In the genomic region with DNA sequence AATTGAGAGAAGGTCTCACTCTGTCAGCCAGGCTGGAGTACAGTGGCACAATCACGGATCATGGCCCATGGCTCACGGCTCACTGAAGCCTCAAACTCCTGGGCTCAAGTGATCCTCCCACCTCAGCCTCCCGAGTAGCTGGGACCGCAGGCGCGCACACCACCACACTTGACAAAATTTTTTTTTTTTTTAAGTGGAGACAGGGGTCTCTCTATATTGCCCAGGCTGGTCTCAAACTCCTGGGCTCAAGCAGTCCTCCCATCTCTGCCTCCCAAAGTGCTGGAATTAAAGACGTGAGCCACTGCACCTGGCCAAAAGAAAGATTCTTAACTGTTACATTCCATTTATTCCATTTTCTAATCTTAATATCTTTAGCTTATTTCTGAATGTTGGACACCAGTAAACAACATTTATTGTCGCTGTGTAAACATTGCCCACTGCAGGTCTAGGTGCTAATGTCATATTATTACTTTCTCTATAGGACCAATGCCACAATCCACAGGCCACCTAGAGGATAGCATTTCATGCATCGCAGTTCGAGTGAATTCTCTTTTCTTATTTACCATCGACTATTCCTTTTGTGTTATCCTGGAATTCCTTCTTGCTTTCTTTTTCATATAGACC, we compare ENCODE assay signal across 19 cellular contexts.
DNase-seq lines count a peak whose midpoint lies in the region; ATAC-seq, FAIRE-seq and TF ChIP-seq lines count a peak whose summit lies in the region.
"Had no signal": no experiment of that assay in that cellular context is flagged by ENCODE, and none has a peak within 500 bp of the region (broad histone marks: within the 10 kb centered on the region; RNA-seq: fewer than 3 reads in every experiment).

No MANE protein-coding gene starts in this region.

- TF ChIP-seq RAD21 in SK-N-SH (IDR thresholded peaks at IDR 0.05; ENCODE audit: low read length): no peak
- TF ChIP-seq RAD21 in IMR-90 (IDR thresholded peaks at IDR 0.05; ENCODE audit: low read length): no peak

- no peak overlapping the region for H2AK9ac ChIP-seq in IMR-90 (replicated peaks; ENCODE audit: low read depth, low read length, poor library complexity)

- H3K23ac ChIP-seq in IMR-90 (ENCODE audit: low read depth, low read length): no peak overlapping the region

- H3K27ac Mint-ChIP-seq in CD8-positive, alpha-beta T cell: peak overlapping the region; percentile 50
- H3K27ac Mint-ChIP-seq: CD4-positive, CD25-positive, alpha-beta regulatory T cell had no signal

- H2BK5ac ChIP-seq in IMR-90 (ENCODE audit: low read depth, low read length, poor library complexity, severe bottlenecking): no peak overlapping the region

- H3K18ac ChIP-seq in IMR-90 (ENCODE audit: low read depth, low read length): no peak overlapping the region

- no peaks in the 10 kb centered on the region for H3K9me2 ChIP-seq in SK-N-SH

- ATAC-seq in SK-N-SH treated with all-trans-retinoic acid at 6 μM for 48 hours: peak; percentile 25; the same call in 2 of the 3 replicates
- ATAC-seq in CD8-positive, alpha-beta T cell: no peak
- ATAC-seq in IMR-90 (ENCODE audit: low read depth): no peak
- no peak for ATAC-seq in right cardiac atrium

- H3K9me3 ChIP-seq in SK-N-SH (no peaks in the 10 kb centered on the region), IMR-90 (ENCODE audit: control insufficient read depth, insufficient read depth, low read length) (no peaks in the 10 kb centered on the region), endothelial cell of umbilical vein (replicated peaks; ENCODE audit: control insufficient read depth, insufficient read depth, low read length) (no peaks in the 10 kb centered on the region), right cardiac atrium (ENCODE audit: control insufficient read depth, low read length) (no peaks in the 10 kb centered on the region)
- no peaks in the 10 kb centered on the region for H3K9me3 ChIP-seq in CD8-positive, alpha-beta T cell (ENCODE audit: low read length)
- H3K9me3 ChIP-seq: HAP-1 had no signal

- H3F3A ChIP-seq in SK-N-SH (replicated peaks; ENCODE audit: insufficient read depth): no peaks in the 10 kb centered on the region

- H4K20me1 ChIP-seq in SK-N-SH (ENCODE audit: insufficient read depth) (no peaks in the 10 kb centered on the region), IMR-90 (ENCODE audit: insufficient read depth, low read length) (no peaks in the 10 kb centered on the region), endothelial cell of umbilical vein (replicated peaks; ENCODE audit: control insufficient read depth, extremely low read depth, insufficient read depth, low read length) (no peaks in the 10 kb centered on the region)
- H4K20me1 ChIP-seq: BLaER1 treated with 17β-estradiol and CSF1 and Interleukin-3, amounts not matched to agents 10 nM and 100 nM had no signal

- BruUV-seq in IMR-90 (replicated peaks; lab: Mats Ljungman, UMichigan) (no TSS peak), endothelial cell of umbilical vein (replicated peaks; lab: Mats Ljungman, UMichigan) (no TSS peak)

- H3K9me3 Mint-ChIP-seq in CD8-positive, alpha-beta T cell: no peaks in the 10 kb centered on the region

- dilution Hi-C loops in IMR-90 (cut with HindIII; ENCODE audit: low sequenced_read_pairs, unreplicated experiment): no loop called here
- dilution Hi-C loops in endothelial cell of umbilical vein (cut with MboI; ENCODE audit: extremely low pct_ligation_motif_present, low sequenced_read_pairs): no loop called here

- H2BK120ac ChIP-seq in IMR-90 (ENCODE audit: low read depth, low read length): no peak overlapping the region

- 94% methylated on average over 11 of the region's 11 CpGs for WGBS in SK-N-SH (ENCODE audit: low lambda C conversion rate)
- WGBS in IMR-90 (ENCODE audit: extremely low coverage in 2 of 2, insufficient read length in 1 of 2), 2 experiments: 78% methylated on average over 3 of the region's 11 CpGs; no CpG with 5 or more reads in 1 of the 2 experiments
- 96% methylated on average over 11 of the region's 11 CpGs for WGBS in right cardiac atrium

- POLR2A ChIA-PET in SK-N-SH (lab: Yijun Ruan, JAX) (no interaction called here), IMR-90 (lab: Charles Lee; ENCODE audit: unreplicated experiment) (no interaction called here), endothelial cell of umbilical vein (lab: Charles Lee) (no interaction called here)
- POLR2A ChIA-PET in CD8-positive, alpha-beta T cell (lab: Charles Lee): no interaction called here

- no peaks in the 10 kb centered on the region; a peak in 1 of 4 replicates for H3K4me1 ChIP-seq in SK-N-SH (ENCODE audit: control insufficient read depth in 1 of 2, insufficient read depth in 2 of 2, low read depth in 1 of 2, low read length in 1 of 2)
- peaks cover 31% of the 10 kb centered on the region for H3K4me1 ChIP-seq in CD8-positive, alpha-beta T cell (ENCODE audit: insufficient read depth, low read length)
- no peaks in the 10 kb centered on the region for H3K4me1 ChIP-seq in IMR-90 (ENCODE audit: control insufficient read depth, insufficient read depth, low read length)
- no peaks in the 10 kb centered on the region for H3K4me1 ChIP-seq in endothelial cell of umbilical vein (ENCODE audit: control insufficient read depth, extremely low read depth, insufficient read depth, low read length)
- H3K4me1 ChIP-seq in right cardiac atrium (ENCODE audit: control insufficient read depth, insufficient read depth, low read length): peaks cover 1% of the 10 kb centered on the region

- H3K4me1 Mint-ChIP-seq in CD8-positive, alpha-beta T cell (ENCODE audit: low read depth): peaks cover 76% of the 10 kb centered on the region

- no peak overlapping the region for H2BK20ac ChIP-seq in IMR-90 (ENCODE audit: low read depth, low read length)

- H3K4me2 ChIP-seq in SK-N-SH (no peak overlapping the region), IMR-90 (ENCODE audit: low read depth, low read length) (no peak overlapping the region), endothelial cell of umbilical vein (ENCODE audit: insufficient read depth, low read length) (no peak overlapping the region)
- H3K4me2 ChIP-seq: BLaER1 treated with 17β-estradiol and CSF1 and Interleukin-3, amounts not matched to agents 10 nM and 100 nM had no signal

- H3K4ac ChIP-seq in IMR-90 (ENCODE audit: low read depth, low read length): no peak overlapping the region

- no peak overlapping the region for H4K8ac ChIP-seq in IMR-90 (ENCODE audit: low read depth in 2 of 2, low read length in 2 of 2)

- CTCF ChIA-PET in SK-N-SH (lab: Yijun Ruan, JAX) (interaction anchor here (1.3 to 1.7 kb wide), 2 partner anchors 10 to 122 kb away, joined by 3 to 4 read pairs; no protein-coding TSS in a partner anchor), IMR-90 (lab: Yijun Ruan, JAX) (no interaction called here), endothelial cell of umbilical vein (lab: Charles Lee) (interaction anchor here (1.5 kb wide), 1 partner anchor 126 kb away, joined by 3 read pairs; no protein-coding TSS in a partner anchor)
- CTCF ChIA-PET in CD8-positive, alpha-beta T cell (lab: Charles Lee): interaction anchor here (1.7 to 2.2 kb wide), 2 partner anchors 26 to 121 kb away, joined by 5 to 7 read pairs; no protein-coding TSS in a partner anchor

- no peak for TF ChIP-seq EP300 in SK-N-SH (IDR thresholded peaks at IDR 0.05; ENCODE audit: borderline replicate concordance in 1 of 2, low read depth in 1 of 2, low read length in 1 of 2)

- H3K79me2 ChIP-seq in SK-N-SH (ENCODE audit: insufficient read depth) (peaks cover 6% of the 10 kb centered on the region), endothelial cell of umbilical vein (ENCODE audit: control insufficient read depth, insufficient read depth, low read length) (no peaks in the 10 kb centered on the region)

- H3K36me3 Mint-ChIP-seq in CD8-positive, alpha-beta T cell: peaks cover 14% of the 10 kb centered on the region
- H3K36me3 Mint-ChIP-seq: CD4-positive, CD25-positive, alpha-beta regulatory T cell had no signal

- H2AK5ac ChIP-seq in IMR-90 (ENCODE audit: low read depth, low read length): peak overlapping the region; percentile 57; the same call in 1 of the 2 replicates

- TF ChIP-seq CTCF in SK-N-SH (IDR thresholded peaks at IDR 0.05): no peak
- TF ChIP-seq CTCF in CD8-positive, alpha-beta T cell (IDR thresholded peaks at IDR 0.05): no peak
- no peak for TF ChIP-seq CTCF in IMR-90 (conservative IDR thresholded peaks at IDR 0.05; ENCODE audit: low read depth, low read length)
- TF ChIP-seq CTCF in endothelial cell of umbilical vein (IDR thresholded peaks at IDR 0.05; ENCODE audit: extremely low read depth in 1 of 2, insufficient read depth in 1 of 2, low read depth in 1 of 2, low read length in 2 of 2): no peak

- H3K27me3 ChIP-seq in SK-N-SH (ENCODE audit: insufficient read depth): no peaks in the 10 kb centered on the region
- no peaks in the 10 kb centered on the region for H3K27me3 ChIP-seq in CD8-positive, alpha-beta T cell (ENCODE audit: insufficient read depth, low read length)
- no peaks in the 10 kb centered on the region for H3K27me3 ChIP-seq in IMR-90 (ENCODE audit: control insufficient read depth, insufficient read depth, low read length)
- H3K27me3 ChIP-seq in endothelial cell of umbilical vein (ENCODE audit: control insufficient read depth in 2 of 2, insufficient read depth in 2 of 2, low read length in 2 of 2): peaks cover 0 to 3% of the 10 kb centered on the region in 2 experiments
- H3K27me3 ChIP-seq in right cardiac atrium (ENCODE audit: control insufficient read depth, insufficient read depth): no peaks in the 10 kb centered on the region
- H3K27me3 ChIP-seq: BLaER1 treated with 17β-estradiol and CSF1 and Interleukin-3, amounts not matched to agents 10 nM and 100 nM had no signal

- no peak overlapping the region for H4K91ac ChIP-seq in IMR-90 (ENCODE audit: insufficient read depth, low read depth, low read length)

- H3K14ac ChIP-seq in IMR-90 (replicated peaks; ENCODE audit: low read depth, low read length): no peak overlapping the region

- FAIRE-seq in endothelial cell of umbilical vein (lab: Jason Lieb, UNC): peak; percentile 15
- FAIRE-seq: G401.6, GM12891 had no signal

- H3K4me3 Mint-ChIP-seq in CD8-positive, alpha-beta T cell: no peak overlapping the region
- H3K4me3 Mint-ChIP-seq: CD4-positive, CD25-positive, alpha-beta regulatory T cell had no signal

- H3K9me1 ChIP-seq in IMR-90 (ENCODE audit: insufficient read depth, low read length): peaks cover 1% of the 10 kb centered on the region; the same call in 1 of the 2 replicates
- no peaks in the 10 kb centered on the region for H3K9me1 ChIP-seq in endothelial cell of umbilical vein (replicated peaks; ENCODE audit: control insufficient read depth, extremely low read depth, insufficient read depth, low read length)

- no peak overlapping the region for H3K9ac ChIP-seq in SK-N-SH
- H3K9ac ChIP-seq in IMR-90 (ENCODE audit: low read depth, low read length): no peak overlapping the region
- H3K9ac ChIP-seq in endothelial cell of umbilical vein (replicated peaks; ENCODE audit: extremely low read depth, insufficient read depth, low read length): no peak overlapping the region
- H3K9ac ChIP-seq: BLaER1 treated with 17β-estradiol and CSF1 and Interleukin-3, amounts not matched to agents 10 nM and 100 nM had no signal

- no peak overlapping the region for H3K56ac ChIP-seq in IMR-90 (ENCODE audit: extremely low read depth, insufficient read depth, low read length)

- H3K79me1 ChIP-seq in IMR-90 (ENCODE audit: low read depth in 1 of 2, low read length in 2 of 2): peaks cover 16 to 19% of the 10 kb centered on the region in 2 experiments

- H3K4me3 ChIP-seq in SK-N-SH (ENCODE audit: low read depth in 2 of 2, low read length in 1 of 2): no peak overlapping the region
- H3K4me3 ChIP-seq in CD8-positive, alpha-beta T cell (ENCODE audit: low read depth, low read length): no peak overlapping the region
- H3K4me3 ChIP-seq in IMR-90 (ENCODE audit: insufficient read depth, low read depth, low read length): no peak overlapping the region
- no peak overlapping the region for H3K4me3 ChIP-seq in endothelial cell of umbilical vein (replicated peaks in 1 of 3; ENCODE audit: insufficient read depth in 1 of 3, low read depth in 1 of 3, low read length in 3 of 3)
- no peak overlapping the region for H3K4me3 ChIP-seq in right cardiac atrium (ENCODE audit: low read length)
- H3K4me3 ChIP-seq: BLaER1 treated with 17β-estradiol and CSF1 and Interleukin-3, amounts not matched to agents 10 nM and 100 nM; HAP-1 had no signal

- no peaks in the 10 kb centered on the region for H3K27me3 Mint-ChIP-seq in CD8-positive, alpha-beta T cell (ENCODE audit: low read depth)
- H3K27me3 Mint-ChIP-seq: CD4-positive, CD25-positive, alpha-beta regulatory T cell had no signal

- H3K36me3 ChIP-seq in SK-N-SH (replicated peaks in 1 of 2; ENCODE audit: control insufficient read depth in 1 of 2, insufficient read depth in 2 of 2, low read length in 1 of 2) (no peaks in the 10 kb centered on the region), IMR-90 (ENCODE audit: control insufficient read depth, insufficient read depth, low read length) (no peaks in the 10 kb centered on the region), endothelial cell of umbilical vein (ENCODE audit: control insufficient read depth in 2 of 2, extremely low read depth in 1 of 2, insufficient read depth in 2 of 2, low read length in 2 of 2) (no peaks in the 10 kb centered on the region)
- H3K36me3 ChIP-seq in CD8-positive, alpha-beta T cell (ENCODE audit: insufficient read depth, low read length): no peaks in the 10 kb centered on the region
- H3K36me3 ChIP-seq: HAP-1 had no signal

- DNase-seq in SK-N-SH: no peak
- DNase-seq in CD8-positive, alpha-beta T cell: no peak
- no peak for DNase-seq in IMR-90
- DNase-seq in endothelial cell of umbilical vein (ENCODE audit: low read depth, low spot score): no peak
- DNase-seq in right cardiac atrium: no peak
- no peak for DNase-seq in hippocampal formation (lab: John Stamatoyannopoulos, UW)
- DNase-seq: 8988T; ACHN; Calu3; CD4-positive, CD25-positive, alpha-beta regulatory T cell; DMS 273 treated with DMSO at 0.1 percent for 48 hours; DMS79 treated with DMSO at 0.1 percent for 48 hours; GOT3 had no signal

- no peak overlapping the region for H2BK15ac ChIP-seq in IMR-90 (ENCODE audit: low read depth, low read length)

- in situ Hi-C loops in IMR-90 (cut with MboI; ENCODE audit: low sequenced_read_pairs): no loop called here

- H3K27ac ChIP-seq in SK-N-SH (ENCODE audit: low read depth in 2 of 2, low read length in 1 of 2): peak overlapping the region in 1 of 2 experiments; percentile 29; a peak in 1 of 4 replicates
- H3K27ac ChIP-seq in CD8-positive, alpha-beta T cell (ENCODE audit: low read depth, low read length): no peak overlapping the region
- H3K27ac ChIP-seq in IMR-90 (ENCODE audit: insufficient read depth, low read length): no peak overlapping the region
- no peak overlapping the region for H3K27ac ChIP-seq in endothelial cell of umbilical vein (ENCODE audit: insufficient read depth, low read depth, low read length)
- no peak overlapping the region for H3K27ac ChIP-seq in right cardiac atrium (ENCODE audit: low read length)
- H3K27ac ChIP-seq: BLaER1 treated with 17β-estradiol and CSF1 and Interleukin-3, amounts not matched to agents 10 nM and 100 nM; HL-60 had no signal

- no peak for TF ChIP-seq POLR2A in IMR-90 (IDR thresholded peaks at IDR 0.05; ENCODE audit: low read depth, low read length)
- no peak for TF ChIP-seq POLR2A in endothelial cell of umbilical vein (IDR thresholded peaks at IDR 0.05; ENCODE audit: low read depth, low read length)

- intact Hi-C loops in CD8-positive, alpha-beta T cell (cut with DNase I, micrococcal nuclease): loop anchor here in 1 of 2 experiments (10.0 kb wide), 1 partner anchor 184 kb away; no protein-coding TSS in a partner anchor
- intact Hi-C loops in IMR-90 (cut with micrococcal nuclease) (no loop called here), endothelial cell of umbilical vein (cut with micrococcal nuclease) (no loop called here), right cardiac atrium (cut with DNase I) (no loop called here)

- H2AFZ ChIP-seq in SK-N-SH (ENCODE audit: low read depth) (no peak overlapping the region), IMR-90 (replicated peaks; ENCODE audit: low read length, poor library complexity) (no peak overlapping the region), endothelial cell of umbilical vein (ENCODE audit: low read depth, low read length) (no peak overlapping the region)

- H4K5ac ChIP-seq in IMR-90 (ENCODE audit: low read depth, low read length): no peak overlapping the region
